14 cellular contexts compared by ENCODE assay signal in the genomic region with DNA sequence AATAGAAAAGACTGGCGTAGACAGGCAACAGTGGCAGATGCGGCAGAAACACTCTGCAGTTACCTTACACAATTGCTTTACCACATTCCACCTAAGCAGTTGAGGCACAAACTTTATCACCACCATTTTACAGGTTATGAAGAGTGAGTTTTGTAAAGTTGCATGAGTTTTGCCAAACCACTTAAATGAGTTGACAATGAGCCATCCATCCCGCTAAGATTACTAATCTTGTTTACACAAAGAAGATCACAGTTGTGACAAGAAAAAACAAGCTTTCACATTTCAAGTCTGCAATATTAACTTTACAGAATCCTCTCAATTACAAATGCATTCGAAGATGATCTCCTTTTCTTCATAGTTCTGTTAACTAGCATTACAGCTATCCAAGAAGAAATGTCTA. TPM values are rescaled to one million over a fixed set of nuclear protein-coding genes. Genes with fewer than 3 reads are reported as not detected.
DNase-seq lines count a peak whose midpoint lies in the region; ATAC-seq and TF ChIP-seq lines count a peak whose summit lies in the region.
"Had no signal": no experiment of that assay in that cellular context is flagged by ENCODE, and none has a peak within 500 bp of the region (broad histone marks: within the 10 kb centered on the region; RNA-seq: fewer than 3 reads in every experiment).

No MANE protein-coding gene starts in this region.

- H2AFZ ChIP-seq in mesenchymal stem cell (ENCODE audit: low read depth, low read length) = no peak overlapping the region

- H3K4me1 ChIP-seq in breast epithelium (no peaks in the 10 kb centered on the region), mesenchymal stem cell (ENCODE audit: control insufficient read depth, insufficient read depth, low read depth, low read length) (peaks cover 10% of the 10 kb centered on the region), adrenal gland (replicated peaks in 1 of 2) (peaks cover 7 to 20% of the 10 kb centered on the region in 2 donors)

- H2BK12ac ChIP-seq in mesenchymal stem cell (ENCODE audit: low read length in 2 of 2) = no peak overlapping the region

- H3K9me3 ChIP-seq in breast epithelium (no peaks in the 10 kb centered on the region), mesenchymal stem cell (ENCODE audit: control insufficient read depth, low read length) (no peaks in the 10 kb centered on the region), adrenal gland (replicated peaks in 1 of 3) (no peaks in the 10 kb centered on the region)

- H3K4me2 ChIP-seq in mesenchymal stem cell (ENCODE audit: low read length, poor library complexity, severe bottlenecking) = no peak overlapping the region

- no peak overlapping the region for H3K18ac ChIP-seq in mesenchymal stem cell (ENCODE audit: low read depth in 1 of 2, low read length in 2 of 2)

- no peak overlapping the region for H3K23ac ChIP-seq in mesenchymal stem cell (ENCODE audit: low read length in 2 of 2)

- no peak overlapping the region for H2BK120ac ChIP-seq in mesenchymal stem cell (ENCODE audit: low read depth, low read length)

- TF ChIP-seq CTCF in breast epithelium (IDR thresholded peaks at IDR 0.05) (no peak), adrenal gland (IDR thresholded peaks at IDR 0.05) (no peak)

- H3K36me3 ChIP-seq in breast epithelium (no peaks in the 10 kb centered on the region), mesenchymal stem cell (ENCODE audit: control insufficient read depth in 1 of 2, insufficient read depth in 2 of 2, low read depth in 1 of 2, low read length in 2 of 2) (no peaks in the 10 kb centered on the region), adrenal gland (replicated peaks in 1 of 2) (no peaks in the 10 kb centered on the region)

- no peaks in the 10 kb centered on the region for H3K27me3 ChIP-seq in breast epithelium
- no peaks in the 10 kb centered on the region for H3K27me3 ChIP-seq in mesenchymal stem cell (ENCODE audit: control insufficient read depth in 1 of 2, insufficient read depth in 1 of 2, low read length in 2 of 2)
- no peaks in the 10 kb centered on the region for H3K27me3 ChIP-seq in adrenal gland

- TF ChIP-seq POLR2A in breast epithelium (IDR thresholded peaks at IDR 0.05) (no peak), adrenal gland (IDR thresholded peaks at IDR 0.05) (no peak)

- H3K14ac ChIP-seq in mesenchymal stem cell (ENCODE audit: low read length in 2 of 2) = no peak overlapping the region

- H3K27ac ChIP-seq in breast epithelium (no peak overlapping the region), mesenchymal stem cell (ENCODE audit: low read length, poor library complexity, severe bottlenecking) (no peak overlapping the region), adrenal gland (no peak overlapping the region)
- H3K27ac ChIP-seq: 22Rv1 had no signal

- no peak overlapping the region for H4K91ac ChIP-seq in mesenchymal stem cell (ENCODE audit: low read length)

- H4K8ac ChIP-seq in mesenchymal stem cell (ENCODE audit: low read length) = no peak overlapping the region

- peak overlapping the region in 1 of 2 experiments; percentile 37 for H3K4ac ChIP-seq in mesenchymal stem cell (ENCODE audit: low read depth in 1 of 2, low read length in 2 of 2)

- 50% methylated on average over 3 of the region's 4 CpGs for WGBS in mesenchymal stem cell
- 83 to 88% (median 85%) methylated on average over 4 of the region's 4 CpGs for WGBS in adrenal gland, 4 donors

- no peak overlapping the region for H3K9ac ChIP-seq in mesenchymal stem cell (ENCODE audit: low read length)

- H2BK5ac ChIP-seq in mesenchymal stem cell (ENCODE audit: low read depth, low read length, poor library complexity, severe bottlenecking) = no peak overlapping the region

- H3K4me3 ChIP-seq in breast epithelium (peak overlapping the region; percentile 75 to 85 (median 79)), mesenchymal stem cell (ENCODE audit: insufficient read depth in 1 of 2, low read depth in 1 of 2, low read length in 2 of 2) (peak overlapping the region in 1 of 2 experiments; percentile 72), adrenal gland (peak overlapping the region in 1 of 4 donors; percentile 76)

- ATAC-seq in GM21737 (IDR thresholded peaks at IDR 0.05; ENCODE audit: unreplicated experiment) = no peak

- intact Hi-C loops in breast epithelium (cut with DNase I; ENCODE audit: low total_unique reads) (no loop called here), adrenal gland (cut with DNase I) (no loop called here)

- no peak overlapping the region for H2BK15ac ChIP-seq in mesenchymal stem cell (ENCODE audit: low read depth, poor library complexity, severe bottlenecking)

- peaks cover 5% of the 10 kb centered on the region for H3K79me1 ChIP-seq in mesenchymal stem cell (replicated peaks; ENCODE audit: low read length, poor library complexity, severe bottlenecking)

- no peak overlapping the region for H2AK5ac ChIP-seq in mesenchymal stem cell (ENCODE audit: low read length, severe bottlenecking)

- DNase-seq in DMS53 (lab: John Stamatoyannopoulos, UW) = peak; percentile 29
- DNase-seq in DMS53 treated with DMSO at 0.1 percent for 48 hours (lab: John Stamatoyannopoulos, UW; ENCODE audit: unreplicated experiment) = no peak
- DNase-seq in breast epithelium (ENCODE audit: low spot score in 2 of 2) = no peak
- peak; percentile 29 for DNase-seq in mesenchymal stem cell
- DNase-seq in superior temporal gyrus (ENCODE audit: extremely low spot score) = peak; percentile 47
- DNase-seq in activated CD8-positive, alpha-beta memory T cell treated with anti-CD3 and anti-CD28 coated beads, Interleukin-2, amount 50 U/mL, for 48 hours = no peak
- DNase-seq in adrenal gland = no peak
- DNase-seq: activated naive CD4-positive, alpha-beta T cell treated with Interleukin-2 at 50 U/mL for 16 hours; left cardiac atrium; NCI-H1930; OCI-M1; stimulated activated naive CD4-positive, alpha-beta T cell treated with Interleukin-2 at 50 U/mL for 16 hours had no signal

RNA-seq across cellular contexts. Expression of gene TMCC3, which starts 1.8 kb away (rescaled TPM):
- 10 to 100 TPM in 1 of 3 donors, 1 to 10 TPM in 2; 8.3 to 17.0 (median 8.9) TPM for total RNA-seq in breast epithelium
- 0.11 TPM for polyA plus RNA-seq in mesenchymal stem cell (2013, experiment 1 of 2)
- 0.10 TPM for polyA plus RNA-seq in mesenchymal stem cell (2013, experiment 2 of 2)
- total RNA-seq in adrenal gland = 10 to 100 TPM in 1 of 8 donors, 1 to 10 TPM in 7; 2.4 to 13.4 (median 6.7) TPM
- polyA plus RNA-seq in adrenal gland = 1 to 10 TPM; 1.2 to 9.3 (median 2.2) TPM

Comparison
In these comparisons a context has a peak if more than half of its experiments do, and no peak if none do; other contexts are left out.
1. DNase-seq: peak in DMS53 (single experiment), mesenchymal stem cell (single experiment) and superior temporal gyrus (single experiment); none in DMS53 treated with DMSO at 0.1 percent for 48 hours (single experiment), breast epithelium (0 of 2), activated CD8-positive, alpha-beta memory T cell treated with anti-CD3 and anti-CD28 coated beads, Interleukin-2, amount 50 U/mL, for 48 hours (single experiment) and adrenal gland (0 of 7).